8 cellular contexts compared by ENCODE assay signal in genomic region chr10:24952146-24952700, GRCh38. TPM values are rescaled to one million over a fixed set of nuclear protein-coding genes. Genes with fewer than 3 reads are reported as not detected.
DNase-seq lines count a peak whose midpoint lies in the region; ATAC-seq and TF ChIP-seq lines count a peak whose summit lies in the region.

Gene PRTFDC1, minus strand, starts transcription at chr10:24952606. Its CDS starts 31 bp downstream, at chr10:24952575.

- H3K4me1 ChIP-seq in ascending aorta = peaks cover 3 to 11% of the 10 kb centered on the region in 2 donors

- peak within 1 kb of the TSS; percentile 70 to 82 for H3K4me3 ChIP-seq in ascending aorta

- peak in 1 of 3 experiments; percentile 49 for TF ChIP-seq CTCF in ascending aorta (IDR thresholded peaks at IDR 0.05)

- ATAC-seq in GM18519 (IDR thresholded peaks at IDR 0.05; ENCODE audit: low FRiP score, unreplicated experiment) = no peak

- H3K27me3 ChIP-seq in ascending aorta = no peaks in the 10 kb centered on the region

- H3K27ac ChIP-seq in ascending aorta = peak within 1 kb of the TSS; percentile 38 to 66

- H3K36me3 ChIP-seq in ascending aorta = no peaks in the 10 kb centered on the region

- no peaks in the 10 kb centered on the region for H3K9me3 ChIP-seq in ascending aorta

- peak; percentile 19 for DNase-seq in NCI-H345 (lab: John Stamatoyannopoulos, UW)
- no peak for DNase-seq in NCI-H345 treated with DMSO at 0.1 percent for 48 hours (lab: John Stamatoyannopoulos, UW; ENCODE audit: unreplicated experiment)
- DNase-seq in HCEC 1CT = peak; percentile 60
- DNase-seq in NCI-H446 (lab: John Stamatoyannopoulos, UW) = peak; percentile 18 to 69
- DNase-seq in ascending aorta (ENCODE audit: low spot score in 2 of 2) = no peak
- peak; percentile 52 for DNase-seq in hepatic stellate cell (ENCODE audit: low spot score)
- DNase-seq in renal cortical epithelial cell (ENCODE audit: low read depth) = no peak

- intact Hi-C loops in ascending aorta (cut with DNase I) = loop anchor here (5.0 kb wide), 1 partner anchor 40 kb away; no protein-coding TSS in a partner anchor

RNA-seq across cellular contexts. Expression of gene PRTFDC1, which starts in this region (rescaled TPM):
- total RNA-seq in ascending aorta (3.6 TPM), renal cortical epithelial cell (12.2 and 13.7 TPM in 2 replicates)

Comparison
In these comparisons a context has a peak if more than half of its experiments do, and no peak if none do; other contexts are left out.
1. DNase-seq: peak in NCI-H345 (single experiment), HCEC 1CT (single experiment), NCI-H446 (2 of 2) and hepatic stellate cell (single experiment); none in NCI-H345 treated with DMSO at 0.1 percent for 48 hours (single experiment), ascending aorta (0 of 2) and renal cortical epithelial cell (single experiment).